In the genomic region with DNA sequence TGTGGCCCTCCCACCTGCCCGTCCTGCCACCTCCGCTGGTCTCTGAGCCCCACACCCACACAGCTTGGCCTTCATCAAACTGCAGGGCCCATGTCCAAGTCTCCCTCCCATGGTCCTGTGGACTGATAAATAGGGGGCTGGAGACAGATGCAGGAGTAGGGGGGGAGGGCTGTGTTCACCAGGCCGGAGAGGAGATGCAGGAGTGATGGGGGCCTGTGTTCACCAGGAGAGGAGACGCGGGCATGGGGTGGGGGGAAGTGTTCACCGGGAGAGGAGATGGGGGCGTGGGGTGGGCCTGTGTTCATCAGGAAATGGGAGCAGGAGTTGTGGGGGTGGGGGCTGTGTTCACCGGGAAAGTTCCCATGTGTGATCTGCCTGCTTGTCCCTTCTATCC, we compare ENCODE assay signal across 23 cellular contexts. TPM values are rescaled to one million over a fixed set of nuclear protein-coding genes. Genes with fewer than 3 reads are reported as not detected.
DNase-seq lines count a peak whose midpoint lies in the region; TF ChIP-seq lines count a peak whose summit lies in the region.
"Had no signal": no experiment of that assay in that cellular context is flagged by ENCODE, and none has a peak within 500 bp of the region (broad histone marks: within the 10 kb centered on the region; RNA-seq: fewer than 3 reads in every experiment).

No MANE protein-coding gene starts in this region.

- H3K4me1 ChIP-seq in left ventricle myocardium inferior (no peaks in the 10 kb centered on the region), endodermal cell (ENCODE audit: control insufficient read depth, insufficient read depth, low read length) (peaks cover 8% of the 10 kb centered on the region), osteoblast (ENCODE audit: insufficient read depth, low read length) (no peaks in the 10 kb centered on the region)
- H3K4me1 ChIP-seq: SJCRH30 had no signal

- no peaks in the 10 kb centered on the region for H3K9me3 ChIP-seq in left ventricle myocardium inferior (replicated peaks)
- H3K9me3 ChIP-seq in endodermal cell (ENCODE audit: control insufficient read depth, low read length) = no peaks in the 10 kb centered on the region
- no peaks in the 10 kb centered on the region for H3K9me3 ChIP-seq in osteoblast (ENCODE audit: low read depth, low read length)
- H3K9me3 ChIP-seq: SJCRH30 had no signal

- intact Hi-C loops in cardiac septum (cut with DNase I) (no loop called here), left ventricle myocardium inferior (cut with micrococcal nuclease) (no loop called here)

- 96 to 100% methylated on average over 2 to 8 of the region's 8 CpGs for WGBS in endodermal cell (ENCODE audit: insufficient coverage in 1 of 2, insufficient read length in 1 of 2), 2 experiments

- H3K27me3 ChIP-seq in left ventricle myocardium inferior (ENCODE audit: low read depth) = no peaks in the 10 kb centered on the region
- no peaks in the 10 kb centered on the region for H3K27me3 ChIP-seq in endodermal cell (ENCODE audit: control insufficient read depth, insufficient read depth, low read length, poor library complexity, severe bottlenecking)
- H3K27me3 ChIP-seq in osteoblast (ENCODE audit: insufficient read depth, low read length) = no peaks in the 10 kb centered on the region
- H3K27me3 ChIP-seq: SJCRH30 had no signal

- H3K27ac ChIP-seq in left ventricle myocardium inferior (replicated peaks) (no peak overlapping the region), endodermal cell (ENCODE audit: low read depth, low read length) (no peak overlapping the region), osteoblast (ENCODE audit: low read depth, low read length) (no peak overlapping the region)
- H3K27ac ChIP-seq: GM23248, PC-9, SJCRH30 had no signal

- no peaks in the 10 kb centered on the region for H3K4me1 Mint-ChIP-seq in endodermal cell
- H3K4me1 Mint-ChIP-seq in type B pancreatic cell (ENCODE audit: unreplicated experiment) = no peaks in the 10 kb centered on the region

- H4K20me1 ChIP-seq in osteoblast (ENCODE audit: insufficient read depth, low read length) = no peaks in the 10 kb centered on the region

- H3K27ac Mint-ChIP-seq in endodermal cell = no peak overlapping the region
- H3K27ac Mint-ChIP-seq in type B pancreatic cell = no peak overlapping the region
- H3K27ac Mint-ChIP-seq: CD4-positive, alpha-beta T cell had no signal

- H2AFZ ChIP-seq in osteoblast (ENCODE audit: low read length) = no peak overlapping the region
- H2AFZ ChIP-seq: GM23248, PC-9 had no signal

- DNase-seq in cardiac septum (ENCODE audit: low spot score) (peak; percentile 41), left ventricle myocardium inferior (no peak), endodermal cell (peak; percentile 17), osteoblast (ENCODE audit: insufficient read length, low spot score, missing footprints) (peak; percentile 51), type B pancreatic cell (ENCODE audit: extremely low spot score, unreplicated experiment) (peak; percentile 49), kidney tubule cell (ENCODE audit: low spot score) (no peak), NCI-H1930 (lab: John Stamatoyannopoulos, UW) (no peak)
- no peak for DNase-seq in stimulated activated CD4-positive, alpha-beta T cell treated with anti-CD3 and anti-CD28 coated beads, Interleukin-4, amount 100 ng/mL, for 24 hours
- DNase-seq: 8988T; ACHN; CD4-positive, alpha-beta T cell; GM23248; H7; Karpas-422; NCI-H1092; NCI-H1417 treated with DMSO at 0.1 percent for 48 hours; NCI-H1694 treated with DMSO at 0.1 percent for 48 hours; NCI-H2081 treated with DMSO at 0.1 percent for 48 hours; NCI-H2171 treated with DMSO at 0.1 percent for 48 hours; NCI-H526; PC-9; SJCRH30 had no signal

- H3K9me3 Mint-ChIP-seq in endodermal cell (no peaks in the 10 kb centered on the region), type B pancreatic cell (no peaks in the 10 kb centered on the region)
- H3K9me3 Mint-ChIP-seq: CD4-positive, alpha-beta T cell had no signal

- no peak for TF ChIP-seq CTCF in left ventricle myocardium inferior (IDR thresholded peaks at IDR 0.05; ENCODE audit: borderline replicate concordance)
- TF ChIP-seq CTCF in endodermal cell (conservative IDR thresholded peaks at IDR 0.05) = no peak
- no peak for TF ChIP-seq CTCF in osteoblast (IDR thresholded peaks at IDR 0.05; ENCODE audit: extremely low read depth, low read depth, low read length)
- TF ChIP-seq CTCF in type B pancreatic cell (conservative IDR thresholded peaks at IDR 0.05) = no peak

- H3K36me3 ChIP-seq in left ventricle myocardium inferior (no peaks in the 10 kb centered on the region), endodermal cell (ENCODE audit: control insufficient read depth, insufficient read depth, low read length) (no peaks in the 10 kb centered on the region), osteoblast (ENCODE audit: insufficient read depth, low read length) (no peaks in the 10 kb centered on the region)
- H3K36me3 ChIP-seq: SJCRH30 had no signal

- H3K4me2 ChIP-seq in osteoblast (ENCODE audit: insufficient read depth, low read length) = no peak overlapping the region
- H3K4me2 ChIP-seq: PC-9 had no signal

- H3K36me3 Mint-ChIP-seq in endodermal cell (ENCODE audit: low read depth) (no peaks in the 10 kb centered on the region), type B pancreatic cell (no peaks in the 10 kb centered on the region)

- H3K9ac ChIP-seq in endodermal cell (ENCODE audit: extremely low read depth, low read length, poor library complexity, severe bottlenecking) = no peak overlapping the region
- H3K9ac ChIP-seq: GM23248 had no signal

- H3K4me3 ChIP-seq in left ventricle myocardium inferior = no peak overlapping the region
- no peak overlapping the region for H3K4me3 ChIP-seq in endodermal cell (ENCODE audit: low read length)
- H3K4me3 ChIP-seq in osteoblast (ENCODE audit: insufficient read depth, low read length) = no peak overlapping the region
- H3K4me3 ChIP-seq: GM23248, PC-9, SJCRH30 had no signal

- no peak overlapping the region for H3K4me3 Mint-ChIP-seq in endodermal cell
- no peak overlapping the region for H3K4me3 Mint-ChIP-seq in type B pancreatic cell
- H3K4me3 Mint-ChIP-seq: CD4-positive, alpha-beta T cell had no signal

- peaks cover 10% of the 10 kb centered on the region for H3K27me3 Mint-ChIP-seq in endodermal cell (ENCODE audit: insufficient read depth)
- peaks cover 9% of the 10 kb centered on the region for H3K27me3 Mint-ChIP-seq in type B pancreatic cell

- no peaks in the 10 kb centered on the region for H3K79me2 ChIP-seq in osteoblast (ENCODE audit: insufficient read depth, low read length)

RNA-seq across cellular contexts. Expression of a gene that starts 37.0 kb away (rescaled TPM):
- total RNA-seq in cardiac septum = 1.5 TPM
- 1.7 TPM for total RNA-seq in left ventricle myocardium inferior
- total RNA-seq in endodermal cell = under 1 TPM; 0.95 to 0.99 TPM
- 1.0 TPM for polyA plus RNA-seq in endodermal cell (2013, experiment 1 of 2)
- polyA plus RNA-seq in endodermal cell (2013, experiment 2 of 2) = 0.87 TPM
- total RNA-seq in osteoblast = 0.29 and 0.36 TPM in 2 replicates
- 0.10 and 0.19 TPM in 2 replicates for total RNA-seq in type B pancreatic cell (ENCODE audit: low replicate concordance)
- total RNA-seq: GM23248, RPMI7951, SJCRH30 had no signal

Comparison
In these comparisons a context has a peak if more than half of its experiments do, and no peak if none do; other contexts are left out.
1. DNase-seq: peak in cardiac septum (single experiment), endodermal cell (single experiment), osteoblast (single experiment) and type B pancreatic cell (single experiment); none in left ventricle myocardium inferior (single experiment), stimulated activated CD4-positive, alpha-beta T cell treated with anti-CD3 and anti-CD28 coated beads, Interleukin-4, amount 100 ng/mL, for 24 hours (single experiment), kidney tubule cell (single experiment) and NCI-H1930 (0 of 2).